In the genomic region with DNA sequence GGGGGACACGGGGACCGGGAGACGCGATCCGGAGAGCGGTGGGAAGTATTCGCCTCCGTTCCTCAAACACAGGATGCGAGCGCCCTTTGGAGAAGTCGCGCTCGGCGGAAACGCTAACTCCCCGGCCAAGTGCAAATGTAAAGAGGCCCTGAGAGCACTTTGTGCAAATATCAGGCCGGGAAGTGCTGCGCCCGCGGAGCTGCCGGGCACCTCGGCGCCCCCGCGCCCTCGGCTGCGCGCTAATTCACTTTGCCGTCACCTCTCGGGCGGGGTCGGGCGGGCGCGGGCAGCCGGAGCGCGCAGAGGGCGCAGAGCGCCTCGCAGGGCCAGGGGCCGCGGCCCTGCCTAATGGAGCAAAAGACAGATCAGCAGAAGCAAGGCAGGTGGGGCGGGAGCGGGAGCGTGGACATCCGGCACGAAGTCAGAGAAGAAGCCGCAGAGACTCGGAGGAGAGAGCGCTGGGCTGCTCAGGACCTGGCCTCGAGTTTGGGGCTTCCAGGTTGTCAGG, we compare ENCODE assay signal across 10 cellular contexts.
DNase-seq lines count a peak whose midpoint lies in the region; ATAC-seq and TF ChIP-seq lines count a peak whose summit lies in the region.
"Had no signal": no experiment of that assay in that cellular context is flagged by ENCODE, and none has a peak within 500 bp of the region (broad histone marks: within the 10 kb centered on the region; RNA-seq: fewer than 3 reads in every experiment).

No MANE protein-coding gene starts in this region.

- no peaks in the 10 kb centered on the region for H3K79me1 ChIP-seq in H9 (ENCODE audit: insufficient read depth, low read depth, low read length, poor library complexity, severe bottlenecking)

- H3K27ac ChIP-seq in H9 (ENCODE audit: insufficient read length, low read depth, low read length) (no peak overlapping the region), gastroesophageal sphincter (no peak overlapping the region)
- H3K27ac ChIP-seq: 22Rv1, adrenal gland had no signal

- no peak overlapping the region for H2BK120ac ChIP-seq in H9 (ENCODE audit: low read depth, low read length, poor library complexity, severe bottlenecking)

- H3K27me3 Mint-ChIP-seq in H9 (ENCODE audit: low read depth) = peaks cover 61% of the 10 kb centered on the region
- H3K27me3 Mint-ChIP-seq in chondrocyte (ENCODE audit: low read depth) = peaks cover 2% of the 10 kb centered on the region
- H3K27me3 Mint-ChIP-seq in nephron progenitor cell (ENCODE audit: low read depth, poor library complexity) = peaks cover 62% of the 10 kb centered on the region

- no peak overlapping the region for H2BK15ac ChIP-seq in H9 (ENCODE audit: low read depth, low read length)

- no peak overlapping the region for H2AFZ ChIP-seq in H9 (ENCODE audit: low read length)

- H4K8ac ChIP-seq in H9 (replicated peaks; ENCODE audit: insufficient read length, low read depth, low read length) = no peak overlapping the region

- no peak overlapping the region for H4K5ac ChIP-seq in H9 (ENCODE audit: insufficient read length, low read depth, low read length)

- no peak for TF ChIP-seq POLR2A in gastroesophageal sphincter (IDR thresholded peaks at IDR 0.05)

- ATAC-seq in GM19351 (IDR thresholded peaks at IDR 0.05; ENCODE audit: unreplicated experiment) (no peak), gastroesophageal sphincter (no peak)

- H3K36me3 ChIP-seq in gastroesophageal sphincter = no peaks in the 10 kb centered on the region
- H3K36me3 ChIP-seq: adrenal gland had no signal

- no peak overlapping the region for H2AK5ac ChIP-seq in H9 (ENCODE audit: insufficient read length, low read length)

- H3K56ac ChIP-seq in H9 (ENCODE audit: insufficient read length, low read depth, low read length) = no peak overlapping the region

- peak overlapping the region; percentile 69 for H3K4me2 ChIP-seq in H9 (ENCODE audit: insufficient read depth, insufficient read length, low read length)

- no peak overlapping the region for H2BK12ac ChIP-seq in H9 (ENCODE audit: insufficient read length, low read depth, low read length)

- peaks cover 20 to 22% of the 10 kb centered on the region in 2 experiments for H3K4me1 Mint-ChIP-seq in H9
- peaks cover 12% of the 10 kb centered on the region for H3K4me1 Mint-ChIP-seq in chondrocyte (ENCODE audit: low read depth)
- peaks cover 55% of the 10 kb centered on the region for H3K4me1 Mint-ChIP-seq in nephron progenitor cell

- H3K14ac ChIP-seq in H9 (ENCODE audit: insufficient read depth, low read length) = no peak overlapping the region

- no peaks in the 10 kb centered on the region for H4K20me1 ChIP-seq in H9 (ENCODE audit: control insufficient read depth, insufficient read depth, insufficient read length)

- no peak overlapping the region for H3K23ac ChIP-seq in H9 (ENCODE audit: insufficient read length, low read depth, low read length)

- no peaks in the 10 kb centered on the region; a peak in 2 of 7 replicates for H3K36me3 Mint-ChIP-seq in H9 (ENCODE audit: insufficient read depth in 1 of 3, low read depth in 3 of 3)
- no peaks in the 10 kb centered on the region for H3K36me3 Mint-ChIP-seq in chondrocyte (ENCODE audit: low read depth)
- H3K36me3 Mint-ChIP-seq in nephron progenitor cell (ENCODE audit: low read depth) = no peaks in the 10 kb centered on the region

- no CpG with 5 or more reads among the region's 52 CpGs for WGBS in H9 (ENCODE audit: extremely low coverage, insufficient read length, low lambda C conversion rate)
- 7 to 8% methylated on average over 18 to 23 of the region's 52 CpGs for WGBS in gastroesophageal sphincter (ENCODE audit: low coverage in 1 of 2), 2 donors

- H3K23me2 ChIP-seq in H9 (ENCODE audit: insufficient read length, low read depth, low read length, poor library complexity, severe bottlenecking) = peaks cover 4% of the 10 kb centered on the region

- no peak overlapping the region for H3K9ac ChIP-seq in H9 (ENCODE audit: extremely low read depth, insufficient read length, low read length)

- H3K9me3 Mint-ChIP-seq in H9 (peaks cover 8 to 11% of the 10 kb centered on the region in 2 experiments), chondrocyte (ENCODE audit: low read depth) (peaks cover 7% of the 10 kb centered on the region), nephron progenitor cell (peaks cover 17% of the 10 kb centered on the region)

- H3K27ac Mint-ChIP-seq in H9 (no peak overlapping the region), chondrocyte (ENCODE audit: unreplicated experiment) (no peak overlapping the region), nephron progenitor cell (no peak overlapping the region)

- no peak overlapping the region for H3K18ac ChIP-seq in H9 (ENCODE audit: insufficient read length, low read depth, low read length)

- no peak overlapping the region for H3T11ph ChIP-seq in H9 (ENCODE audit: low read length)

- TF ChIP-seq CTCF in H9 (conservative IDR thresholded peaks at IDR 0.05) (no peak), chondrocyte (IDR thresholded peaks at IDR 0.05) (no peak), nephron progenitor cell (IDR thresholded peaks at IDR 0.05) (no peak), gastroesophageal sphincter (IDR thresholded peaks at IDR 0.05) (no peak)

- H3K79me2 ChIP-seq in H9 (ENCODE audit: insufficient read depth, low read length) = no peaks in the 10 kb centered on the region

- H3K4ac ChIP-seq in H9 (ENCODE audit: low read depth, low read length) = no peak overlapping the region

- peaks cover 8% of the 10 kb centered on the region; the same call in 1 of the 2 replicates for H3K27me3 ChIP-seq in H9 (ENCODE audit: insufficient read depth, low read length)
- peaks cover 68% of the 10 kb centered on the region for H3K27me3 ChIP-seq in gastroesophageal sphincter

- no peaks in the 10 kb centered on the region for H3K4me1 ChIP-seq in H9 (ENCODE audit: insufficient read depth, low read length)
- H3K4me1 ChIP-seq in gastroesophageal sphincter = peaks cover 0 to 10% (median 4%) of the 10 kb centered on the region in 3 donors
- H3K4me1 ChIP-seq: adrenal gland had no signal

- H3K4me3 Mint-ChIP-seq in H9 (peak overlapping the region; percentile 74 to 83), chondrocyte (ENCODE audit: unreplicated experiment) (peak overlapping the region; percentile 78), nephron progenitor cell (peak overlapping the region; percentile 83)

- DNase-seq in DMS53 (lab: John Stamatoyannopoulos, UW) (peak; percentile 27), DMS53 treated with DMSO at 0.1 percent for 48 hours (lab: John Stamatoyannopoulos, UW; ENCODE audit: unreplicated experiment) (no peak), H9 (peak; percentile 60), chondrocyte (ENCODE audit: low spot score) (no peak), nephron progenitor cell (peak; percentile 59), HPDE6-E6E7 (ENCODE audit: extremely low spot score) (no peak)

- TF ChIP-seq EP300 in gastroesophageal sphincter (IDR thresholded peaks at IDR 0.05) = no peak

- peak overlapping the region in 1 of 2 donors; percentile 25 for H3K4me3 ChIP-seq in gastroesophageal sphincter
- H3K4me3 ChIP-seq: adrenal gland had no signal

- no peak overlapping the region for H2BK5ac ChIP-seq in H9 (ENCODE audit: insufficient read length, low read length)

- H4K91ac ChIP-seq in H9 (ENCODE audit: insufficient read length, low read depth, low read length) = no peak overlapping the region

- H3K9me3 ChIP-seq in H9 (ENCODE audit: control insufficient read depth, low read depth, low read length) (no peaks in the 10 kb centered on the region), gastroesophageal sphincter (peaks cover 0 to 3% (median 0%) of the 10 kb centered on the region in 3 donors)
- H3K9me3 ChIP-seq: adrenal gland had no signal

- H2BK20ac ChIP-seq in H9 (ENCODE audit: low read depth, low read length, poor library complexity, severe bottlenecking) = no peak overlapping the region

Comparison
In these comparisons a context has a peak if more than half of its experiments do, and no peak if none do; other contexts are left out.
1. DNase-seq: peak in DMS53 (single experiment), H9 (single experiment) and nephron progenitor cell (single experiment); none in DMS53 treated with DMSO at 0.1 percent for 48 hours (single experiment), chondrocyte (single experiment) and HPDE6-E6E7 (single experiment).
2. Peak in every context shown above with its lines, with median percentiles within 50 percentile points of each other: H3K4me3 Mint-ChIP-seq.